9 cellular contexts compared by ENCODE assay signal in genomic region chr11:45158210-45158644, GRCh38. TPM values are rescaled to one million over a fixed set of nuclear protein-coding genes. Genes with fewer than 3 reads are reported as not detected.
DNase-seq lines count a peak whose midpoint lies in the region; ATAC-seq and TF ChIP-seq lines count a peak whose summit lies in the region.
"Had no signal": no experiment of that assay in that cellular context is flagged by ENCODE, and none has a peak within 500 bp of the region (broad histone marks: within the 10 kb centered on the region; RNA-seq: fewer than 3 reads in every experiment).

No MANE protein-coding gene starts in this region.

- no peak overlapping the region for H2AK5ac ChIP-seq in IMR-90 (ENCODE audit: low read depth, low read length)

- H3K9me3 Mint-ChIP-seq in activated naive CD8-positive, alpha-beta T cell treated with anti-CD3 and anti-CD28 coated beads for 36 hours, result no peaks in the 10 kb centered on the region

- no TSS peak for BruUV-seq in IMR-90 (replicated peaks; lab: Mats Ljungman, UMichigan)

- H3K4me3 Mint-ChIP-seq in activated naive CD8-positive, alpha-beta T cell treated with anti-CD3 and anti-CD28 coated beads for 36 hours, result no peak overlapping the region

- H3K4me3 ChIP-seq in IMR-90 (ENCODE audit: insufficient read depth, low read depth, low read length), result no peak overlapping the region
- H3K4me3 ChIP-seq in duodenal mucosa (ENCODE audit: low read depth in 1 of 2, low read length in 2 of 2), result no peak overlapping the region
- no peak overlapping the region for H3K4me3 ChIP-seq in lung
- no peak overlapping the region for H3K4me3 ChIP-seq in spleen

- no peaks in the 10 kb centered on the region for H3K9me3 ChIP-seq in IMR-90 (ENCODE audit: control insufficient read depth, insufficient read depth, low read length)
- H3K9me3 ChIP-seq in duodenal mucosa (ENCODE audit: control insufficient read depth in 1 of 2, low read length in 2 of 2), result no peaks in the 10 kb centered on the region
- H3K9me3 ChIP-seq in lung (ENCODE audit: control insufficient read depth in 2 of 2, insufficient read depth in 1 of 2, low read length in 1 of 2), result no peaks in the 10 kb centered on the region
- H3K9me3 ChIP-seq in spleen, result no peaks in the 10 kb centered on the region

- H3K14ac ChIP-seq in IMR-90 (replicated peaks; ENCODE audit: low read depth, low read length), result no peak overlapping the region

- H4K91ac ChIP-seq in IMR-90 (ENCODE audit: insufficient read depth, low read depth, low read length), result no peak overlapping the region

- H3K27me3 ChIP-seq in IMR-90 (ENCODE audit: control insufficient read depth, insufficient read depth, low read length), result no peaks in the 10 kb centered on the region
- H3K27me3 ChIP-seq in duodenal mucosa (ENCODE audit: control insufficient read depth in 1 of 2, insufficient read depth in 2 of 2, low read length in 2 of 2), result no peaks in the 10 kb centered on the region
- H3K27me3 ChIP-seq in lung (ENCODE audit: control insufficient read depth, insufficient read depth), result no peaks in the 10 kb centered on the region
- H3K27me3 ChIP-seq in spleen (replicated peaks in 1 of 7), result no peaks in the 10 kb centered on the region

- no peak overlapping the region for H3K27ac Mint-ChIP-seq in activated naive CD8-positive, alpha-beta T cell treated with anti-CD3 and anti-CD28 coated beads for 36 hours

- H3K36me3 Mint-ChIP-seq in activated naive CD8-positive, alpha-beta T cell treated with anti-CD3 and anti-CD28 coated beads for 36 hours, result peaks cover 1% of the 10 kb centered on the region

- H3K9ac ChIP-seq in IMR-90 (ENCODE audit: low read depth, low read length) (no peak overlapping the region), duodenal mucosa (ENCODE audit: low read depth in 1 of 2, low read length in 2 of 2) (no peak overlapping the region)

- dilution Hi-C loops in IMR-90 (cut with HindIII; ENCODE audit: low sequenced_read_pairs, unreplicated experiment), result no loop called here

- ATAC-seq in IMR-90 (ENCODE audit: low read depth) (peak; percentile 70), lung (ENCODE audit: insufficient read depth, low FRiP score) (no peak), GM21717 (IDR thresholded peaks at IDR 0.05; ENCODE audit: unreplicated experiment) (no peak), GM21381 (IDR thresholded peaks at IDR 0.05; ENCODE audit: unreplicated experiment) (no peak)

- H3K36me3 ChIP-seq in IMR-90 (ENCODE audit: control insufficient read depth, insufficient read depth, low read length) (no peaks in the 10 kb centered on the region), duodenal mucosa (ENCODE audit: control insufficient read depth in 1 of 2, insufficient read depth in 2 of 2, low read length in 2 of 2) (no peaks in the 10 kb centered on the region), lung (ENCODE audit: control insufficient read depth in 2 of 2, insufficient read depth in 2 of 2, low read length in 2 of 2) (no peaks in the 10 kb centered on the region), spleen (peaks cover 0 to 6% (median 0%) of the 10 kb centered on the region in 6 donors)

- H3K4me2 ChIP-seq in IMR-90 (ENCODE audit: low read depth, low read length), result no peak overlapping the region; the same call in 1 of the 2 replicates

- no peak for TF ChIP-seq CTCF in IMR-90 (conservative IDR thresholded peaks at IDR 0.05; ENCODE audit: low read depth, low read length)
- TF ChIP-seq CTCF in lung (IDR thresholded peaks at IDR 0.05; ENCODE audit: control extremely low read depth, extremely low read depth), result no peak
- no peak for TF ChIP-seq CTCF in spleen (IDR thresholded peaks at IDR 0.05 in 8 of 11, conservative IDR thresholded peaks at IDR 0.05 in 3 of 11)

- no peak overlapping the region for H3K56ac ChIP-seq in IMR-90 (ENCODE audit: extremely low read depth, insufficient read depth, low read length)

- 43% methylated on average over 1 of the region's 5 CpGs; no CpG with 5 or more reads in 1 of the 2 experiments for WGBS in IMR-90 (ENCODE audit: extremely low coverage in 2 of 2, insufficient read length in 1 of 2), 2 experiments
- 33 to 35% methylated on average over 5 of the region's 5 CpGs for WGBS in lung, 2 donors
- 38 to 61% (median 51%) methylated on average over 2 to 5 of the region's 5 CpGs for WGBS in spleen, 5 donors

- DNase-seq in IMR-90 (no peak), lung (ENCODE audit: low spot score) (no peak), spleen (peak; percentile 70), cerebellar nuclear complex (lab: John Stamatoyannopoulos, UW) (no peak)
- no peak for DNase-seq in activated naive CD8-positive, alpha-beta T cell treated with anti-CD3 and anti-CD28 coated beads for 36 hours
- DNase-seq: effector CD4-positive, alpha-beta T cell had no signal

- no peaks in the 10 kb centered on the region; the same call in 1 of the 2 replicates for H3K9me1 ChIP-seq in IMR-90 (ENCODE audit: insufficient read depth, low read length)

- TF ChIP-seq POLR2A in IMR-90 (IDR thresholded peaks at IDR 0.05; ENCODE audit: low read depth, low read length) (no peak), spleen (IDR thresholded peaks at IDR 0.05) (no peak)

- H3K4me1 ChIP-seq in IMR-90 (ENCODE audit: control insufficient read depth, insufficient read depth, low read length) (peaks cover 10% of the 10 kb centered on the region), duodenal mucosa (ENCODE audit: control insufficient read depth in 1 of 2, insufficient read depth in 2 of 2, low read length in 2 of 2) (peaks cover 17 to 29% of the 10 kb centered on the region in 2 donors), lung (ENCODE audit: control insufficient read depth in 2 of 2, insufficient read depth in 2 of 2, low read length in 2 of 2) (peaks cover 0 to 53% of the 10 kb centered on the region in 2 donors), spleen (peaks cover 4 to 96% (median 45%) of the 10 kb centered on the region in 6 donors)

- H3K27me3 Mint-ChIP-seq in activated naive CD8-positive, alpha-beta T cell treated with anti-CD3 and anti-CD28 coated beads for 36 hours, result no peaks in the 10 kb centered on the region

- POLR2A ChIA-PET in IMR-90 (lab: Charles Lee; ENCODE audit: unreplicated experiment), result no interaction called here

- peak overlapping the region; percentile 19 for H2AK9ac ChIP-seq in IMR-90 (replicated peaks; ENCODE audit: low read depth, low read length, poor library complexity)

- CTCF ChIA-PET in IMR-90 (lab: Yijun Ruan, JAX), result no interaction called here

- H4K20me1 ChIP-seq in IMR-90 (ENCODE audit: insufficient read depth, low read length), result peaks cover 16% of the 10 kb centered on the region

- no peak overlapping the region for H2BK20ac ChIP-seq in IMR-90 (ENCODE audit: low read depth, low read length)

- no peak overlapping the region; the same call in 1 of the 2 replicates for H4K5ac ChIP-seq in IMR-90 (ENCODE audit: low read depth, low read length)

- H2BK15ac ChIP-seq in IMR-90 (ENCODE audit: low read depth, low read length), result no peak overlapping the region; the same call in 2 of the 3 replicates

- H2BK120ac ChIP-seq in IMR-90 (ENCODE audit: low read depth, low read length), result no peak overlapping the region

- H3K4me1 Mint-ChIP-seq in activated naive CD8-positive, alpha-beta T cell treated with anti-CD3 and anti-CD28 coated beads for 36 hours, result peaks cover 34% of the 10 kb centered on the region

- intact Hi-C loops in IMR-90 (cut with micrococcal nuclease) (no loop called here), spleen (cut with DNase I; ENCODE audit: low total_unique reads) (no loop called here)

- H3K23ac ChIP-seq in IMR-90 (ENCODE audit: low read depth, low read length), result no peak overlapping the region

- no peak for TF ChIP-seq RAD21 in IMR-90 (IDR thresholded peaks at IDR 0.05; ENCODE audit: low read length)

- H2AFZ ChIP-seq in IMR-90 (replicated peaks; ENCODE audit: low read length, poor library complexity), result no peak overlapping the region

- H3K27ac ChIP-seq in IMR-90 (ENCODE audit: insufficient read depth, low read length) (no peak overlapping the region), duodenal mucosa (ENCODE audit: low read depth, low read length) (peak overlapping the region; percentile 13), lung (ENCODE audit: low read depth in 1 of 2, low read length in 1 of 2) (peak overlapping the region; percentile 49 to 50), spleen (peak overlapping the region in 3 of 8 donors; percentile 9 to 30 (median 13))

- no peak overlapping the region for H2BK5ac ChIP-seq in IMR-90 (ENCODE audit: low read depth, low read length, poor library complexity, severe bottlenecking)

- no peak overlapping the region for H3K18ac ChIP-seq in IMR-90 (ENCODE audit: low read depth, low read length)

- no peak overlapping the region for H3K4ac ChIP-seq in IMR-90 (ENCODE audit: low read depth, low read length)

- no peaks in the 10 kb centered on the region; a peak in 1 of 4 replicates for H3K79me1 ChIP-seq in IMR-90 (ENCODE audit: low read depth in 1 of 2, low read length in 2 of 2)

- H4K8ac ChIP-seq in IMR-90 (ENCODE audit: low read depth in 2 of 2, low read length in 2 of 2), result no peak overlapping the region

- in situ Hi-C loops in IMR-90 (cut with MboI; ENCODE audit: low sequenced_read_pairs), result no loop called here

TF ChIP-seq in IMR-90, 13 proteins besides CTCF, POLR2A, EP300 and RAD21:
- no peak for TF ChIP-seq SMC3 (IDR thresholded peaks at IDR 0.05; ENCODE audit: low read depth, low read length)
- 0 out of 2 replicates have a peak, but pooled peaks have one; percentile 23 for TF ChIP-seq MAZ (IDR thresholded peaks at IDR 0.05; ENCODE audit: borderline replicate concordance, low read depth, low read length)
- no peak for TF ChIP-seq BHLHE40 (IDR thresholded peaks at IDR 0.05; ENCODE audit: low read depth, low read length)
- TF ChIP-seq MAFK (IDR thresholded peaks at IDR 0.05; ENCODE audit: low read depth, low read length), result no peak
- TF ChIP-seq RFX5 (IDR thresholded peaks at IDR 0.05; ENCODE audit: low read depth, low read length), result no peak
- TF ChIP-seq MXI1 (IDR thresholded peaks at IDR 0.05; ENCODE audit: borderline replicate concordance, low read depth, low read length), result no peak
- no peak for TF ChIP-seq CEBPB (IDR thresholded peaks at IDR 0.05; ENCODE audit: low read depth, low read length)

RNA-seq across cellular contexts. Expression of gene PRDM11, which starts 11.8 kb away (rescaled TPM):
- total RNA-seq in IMR-90 (2012; rRNA removed) (1.7 and 2.2 TPM in 2 replicates), lung (10 to 100 TPM; 22.5 to 35.1 TPM), spleen (10 to 100 TPM in 6 of 7 donors, 1 to 10 TPM in 1; 8.0 to 24.3 (median 19.5) TPM)
- polyA plus RNA-seq in IMR-90 (2012; rRNA removed) (2.2 and 2.7 TPM in 2 replicates), lung (1 to 10 TPM; 3.7 to 5.7 TPM), spleen (1 to 10 TPM; 1.7 to 4.3 (median 1.9) TPM)
- polyA plus RNA-seq in IMR-90 (2012; cell fraction: cytosol; rRNA removed), result 1.4 and 2.7 TPM in 2 replicates
- 4.6 and 5.9 TPM in 2 replicates for polyA plus RNA-seq in IMR-90 (2012; cell fraction: nucleus; rRNA removed; ENCODE audit: low replicate concordance)
- total RNA-seq in activated naive CD8-positive, alpha-beta T cell treated with anti-CD3 and anti-CD28 coated beads for 36 hours, result 1 to 10 TPM; 4.7 to 4.8 TPM
